Comparison of ENCODE assay signal across 8 cellular contexts in genomic region chr22:46068176-46068907, GRCh38.
DNase-seq lines count a peak whose midpoint lies in the region; ATAC-seq and TF ChIP-seq lines count a peak whose summit lies in the region.

No MANE protein-coding gene starts in this region.

- H3K27ac ChIP-seq in heart right ventricle (peak overlapping the region; percentile 98 to 100 (median 100)), urinary bladder (ENCODE audit: low read depth) (peak overlapping the region; percentile 100)

- H3K27ac Mint-ChIP-seq in nephron progenitor cell, result no peak overlapping the region

- H3K4me3 Mint-ChIP-seq in nephron progenitor cell, result no peak overlapping the region

- H3K4me1 ChIP-seq in heart right ventricle, result peaks cover 10 to 80% (median 63%) of the 10 kb centered on the region in 9 donors
- peaks cover 51% of the 10 kb centered on the region for H3K4me1 ChIP-seq in adipocyte (ENCODE audit: control insufficient read depth, insufficient read depth, low read length)
- H3K4me1 ChIP-seq in urinary bladder (ENCODE audit: insufficient read depth), result no peaks in the 10 kb centered on the region

- H3K27me3 Mint-ChIP-seq in nephron progenitor cell (ENCODE audit: low read depth, poor library complexity), result peaks cover 87% of the 10 kb centered on the region

- H3K4me1 Mint-ChIP-seq in nephron progenitor cell, result no peaks in the 10 kb centered on the region

- intact Hi-C loops in heart right ventricle (cut with DNase I), result loop anchor here in 1 of 10 donors (2.0 kb wide), 2 partner anchors 14 to 56 kb away; no protein-coding TSS in a partner anchor
- intact Hi-C loops in left cardiac atrium (cut with DNase I), result loop anchor here in 1 of 2 donors (2.0 kb wide), 1 partner anchor 14 kb away; no protein-coding TSS in a partner anchor

- TF ChIP-seq CTCF in heart right ventricle (IDR thresholded peaks at IDR 0.05), result no peak
- no peak for TF ChIP-seq CTCF in nephron progenitor cell (IDR thresholded peaks at IDR 0.05)

- WGBS in heart right ventricle, 2 donors, result 18 to 31% methylated on average over 8 of the region's 8 CpGs
- 33% methylated on average over 8 of the region's 8 CpGs for WGBS in urinary bladder

- H3K4me3 ChIP-seq in heart right ventricle, result peak overlapping the region in 9 of 10 donors; percentile 80 to 92 (median 87)
- peak overlapping the region; percentile 85 for H3K4me3 ChIP-seq in adipocyte (ENCODE audit: low read length)
- no peak overlapping the region for H3K4me3 ChIP-seq in urinary bladder (ENCODE audit: low read depth, low read length)

- peak overlapping the region; percentile 99 for H3K9ac ChIP-seq in adipocyte (ENCODE audit: low read length)

- H3K27me3 ChIP-seq in heart right ventricle (no peaks in the 10 kb centered on the region), adipocyte (replicated peaks; ENCODE audit: control insufficient read depth, insufficient read depth, low read length) (no peaks in the 10 kb centered on the region)

- H3K36me3 ChIP-seq in heart right ventricle (peaks cover 0 to 12% (median 0%) of the 10 kb centered on the region in 9 donors), adipocyte (ENCODE audit: control insufficient read depth, insufficient read depth, low read length, severe bottlenecking) (peaks cover 5% of the 10 kb centered on the region), urinary bladder (ENCODE audit: insufficient read depth) (no peaks in the 10 kb centered on the region)

- no peaks in the 10 kb centered on the region for H3K9me3 Mint-ChIP-seq in nephron progenitor cell

- H3K9me3 ChIP-seq in heart right ventricle, result no peaks in the 10 kb centered on the region
- no peaks in the 10 kb centered on the region for H3K9me3 ChIP-seq in adipocyte (ENCODE audit: control insufficient read depth, low read length)

- no peak for DNase-seq in heart right ventricle
- DNase-seq in left cardiac atrium, result no peak
- DNase-seq in adipocyte (ENCODE audit: low read depth), result no peak
- peak; percentile 22 to 57 for DNase-seq in lung microvascular endothelial cell (ENCODE audit: low read depth in 2 of 2)
- no peak for DNase-seq in nephron progenitor cell

- no peaks in the 10 kb centered on the region for H3K36me3 Mint-ChIP-seq in nephron progenitor cell (ENCODE audit: low read depth)

- ATAC-seq in heart right ventricle (no peak), left cardiac atrium (no peak), GM18870 (IDR thresholded peaks at IDR 0.05; ENCODE audit: unreplicated experiment) (no peak), GM21723 (IDR thresholded peaks at IDR 0.05; ENCODE audit: unreplicated experiment) (no peak)

Comparison
In these comparisons a context has a peak if more than half of its experiments do, and no peak if none do; other contexts are left out.
1. DNase-seq: peak in lung microvascular endothelial cell (2 of 2); none in heart right ventricle (0 of 2), left cardiac atrium (single experiment), adipocyte (single experiment) and nephron progenitor cell (single experiment).